Comparison of ENCODE assay signal across 12 cellular contexts in genomic region chr15:73448158-73448758, GRCh38. TPM values are rescaled to one million over a fixed set of nuclear protein-coding genes. Genes with fewer than 3 reads are reported as not detected.
DNase-seq lines count a peak whose midpoint lies in the region; ATAC-seq and TF ChIP-seq lines count a peak whose summit lies in the region.
"Not testable (repeated sequence)": the region's sequence is repeated elsewhere in the genome, so short reads cannot be mapped to it uniquely, and the experiment has no call there.
"Had no signal": no experiment of that assay in that cellular context is flagged by ENCODE, and none has a peak within 500 bp of the region (broad histone marks: within the 10 kb centered on the region; RNA-seq: fewer than 3 reads in every experiment).

No MANE protein-coding gene starts in this region.

- H3K4me3 ChIP-seq in endodermal cell (ENCODE audit: low read length); lower lobe of right lung; transverse colon: not testable (repeated sequence)

- H3K27ac Mint-ChIP-seq in Calu3 (ENCODE audit: unreplicated experiment); activated naive CD4-positive, alpha-beta T cell treated with anti-CD3 and anti-CD28 coated beads for 36 hours; endodermal cell: not testable (repeated sequence)
- H3K27ac Mint-ChIP-seq in T-cell, result peak overlapping the region; percentile 5 to 39
- peak overlapping the region; percentile 53 for H3K27ac Mint-ChIP-seq in activated CD4-positive, alpha-beta memory T cell treated with anti-CD3 and anti-CD28 coated beads, Interleukin-2, amount 10 ng/mL, durations not matched to agents 7 days and 5 days

- H3K4me1 ChIP-seq in endodermal cell (ENCODE audit: control insufficient read depth, insufficient read depth, low read length); lower lobe of right lung; transverse colon: not testable (repeated sequence)

- in situ Hi-C loops in transverse colon (cut with MboI; ENCODE audit: low pct_ligation_motif_present in 1 of 4, low pct_unique_long_range_greater_than_20kb in 1 of 4, low sequenced_read_pairs in 3 of 4), result not testable (repeated sequence)

- CTCF ChIA-PET in Calu3 (lab: Charles Lee); T-cell (lab: Charles Lee); activated naive CD4-positive, alpha-beta T cell treated with anti-CD3 and anti-CD28 coated beads for 36 hours (lab: Charles Lee): not testable (repeated sequence)
- CTCF ChIA-PET in activated CD4-positive, alpha-beta memory T cell treated with anti-CD3 and anti-CD28 coated beads, Interleukin-2, amount 10 ng/mL, durations not matched to agents 7 days and 5 days (lab: Charles Lee), result interaction anchor here (1.0 kb wide), 1 partner anchor 16 kb away, joined by 3 read pairs; no protein-coding TSS in a partner anchor

- not testable (repeated sequence) for H3K27ac ChIP-seq in endodermal cell (ENCODE audit: low read depth, low read length); lower lobe of right lung; transverse colon

- not testable (repeated sequence) for H3K27me3 ChIP-seq in endodermal cell (ENCODE audit: control insufficient read depth, insufficient read depth, low read length, poor library complexity, severe bottlenecking); lower lobe of right lung (ENCODE audit: low read depth); transverse colon

- H3K4me3 Mint-ChIP-seq in Calu3 (ENCODE audit: low read depth, unreplicated experiment); activated CD4-positive, alpha-beta memory T cell treated with anti-CD3 and anti-CD28 coated beads, Interleukin-2, amount 10 ng/mL, durations not matched to agents 7 days and 5 days; activated naive CD4-positive, alpha-beta T cell treated with anti-CD3 and anti-CD28 coated beads for 36 hours; endodermal cell: not testable (repeated sequence)
- peak overlapping the region in 1 of 3 donors; percentile 18 for H3K4me3 Mint-ChIP-seq in T-cell

- POLR2A ChIA-PET in T-cell (lab: Charles Lee); activated CD4-positive, alpha-beta memory T cell treated with anti-CD3 and anti-CD28 coated beads, Interleukin-2, amount 10 ng/mL, durations not matched to agents 7 days and 5 days (lab: Charles Lee): not testable (repeated sequence)

- H3K27me3 Mint-ChIP-seq in Calu3 (ENCODE audit: unreplicated experiment), result peaks cover 39% of the 10 kb centered on the region
- peaks cover 6 to 26% of the 10 kb centered on the region in 2 donors for H3K27me3 Mint-ChIP-seq in T-cell
- H3K27me3 Mint-ChIP-seq in activated CD4-positive, alpha-beta memory T cell treated with anti-CD3 and anti-CD28 coated beads, Interleukin-2, amount 10 ng/mL, durations not matched to agents 7 days and 5 days, result peaks cover 54% of the 10 kb centered on the region
- peaks cover 15% of the 10 kb centered on the region for H3K27me3 Mint-ChIP-seq in activated naive CD4-positive, alpha-beta T cell treated with anti-CD3 and anti-CD28 coated beads for 36 hours (ENCODE audit: low read depth)
- H3K27me3 Mint-ChIP-seq in endodermal cell (ENCODE audit: insufficient read depth), result not testable (repeated sequence)

- intact Hi-C loops in Calu3 (cut with micrococcal nuclease; ENCODE audit: unreplicated experiment); activated naive CD4-positive, alpha-beta T cell treated with anti-CD3 and anti-CD28 coated beads for 36 hours (cut with micrococcal nuclease); lower lobe of right lung (cut with DNase I); transverse colon (cut with DNase I; ENCODE audit: low total_unique reads): not testable (repeated sequence)

- TF ChIP-seq CTCF in Calu3 (IDR thresholded peaks at IDR 0.05; ENCODE audit: unreplicated experiment); endodermal cell (conservative IDR thresholded peaks at IDR 0.05); lower lobe of right lung (IDR thresholded peaks at IDR 0.05); transverse colon (IDR thresholded peaks at IDR 0.05): not testable (repeated sequence)

- H3K9me3 Mint-ChIP-seq in Calu3 (ENCODE audit: low read depth, unreplicated experiment); endodermal cell: not testable (repeated sequence)
- H3K9me3 Mint-ChIP-seq in T-cell, result peaks cover 16 to 26% (median 21%) of the 10 kb centered on the region in 3 donors
- peaks cover 31% of the 10 kb centered on the region for H3K9me3 Mint-ChIP-seq in activated CD4-positive, alpha-beta memory T cell treated with anti-CD3 and anti-CD28 coated beads, Interleukin-2, amount 10 ng/mL, durations not matched to agents 7 days and 5 days
- peaks cover 14% of the 10 kb centered on the region for H3K9me3 Mint-ChIP-seq in activated naive CD4-positive, alpha-beta T cell treated with anti-CD3 and anti-CD28 coated beads for 36 hours

- 90 to 95% methylated on average over 3 to 5 of the region's 5 CpGs for WGBS in endodermal cell (ENCODE audit: insufficient coverage in 1 of 2, insufficient read length in 1 of 2), 2 experiments
- 64% methylated on average over 5 of the region's 5 CpGs; no CpG with 5 or more reads in 1 of the 2 donors for WGBS in transverse colon (ENCODE audit: low coverage in 1 of 2), 2 donors

- peaks cover 14% of the 10 kb centered on the region for H3K4me1 Mint-ChIP-seq in Calu3 (ENCODE audit: low read depth, unreplicated experiment)
- H3K4me1 Mint-ChIP-seq in T-cell, result peaks cover 0 to 22% (median 10%) of the 10 kb centered on the region in 3 donors
- H3K4me1 Mint-ChIP-seq in activated CD4-positive, alpha-beta memory T cell treated with anti-CD3 and anti-CD28 coated beads, Interleukin-2, amount 10 ng/mL, durations not matched to agents 7 days and 5 days, result peaks cover 24% of the 10 kb centered on the region
- not testable (repeated sequence) for H3K4me1 Mint-ChIP-seq in activated naive CD4-positive, alpha-beta T cell treated with anti-CD3 and anti-CD28 coated beads for 36 hours (ENCODE audit: low read depth); endodermal cell

- H3K9me3 ChIP-seq in endodermal cell (ENCODE audit: control insufficient read depth, low read length); lower lobe of right lung; transverse colon: not testable (repeated sequence)

- not testable (repeated sequence) for TF ChIP-seq POLR2A in transverse colon (IDR thresholded peaks at IDR 0.05)

- peak; percentile 71 for DNase-seq in Calu3
- DNase-seq in HT1080 (ENCODE audit: low read depth), result peak; percentile 1
- DNase-seq in T-cell, result peak in 18 of 34 experiments; percentile 0 to 34 (median 11)
- peak; percentile 70 for DNase-seq in activated CD4-positive, alpha-beta memory T cell treated with anti-CD3 and anti-CD28 coated beads, Interleukin-2, amount 10 ng/mL, durations not matched to agents 7 days and 5 days
- DNase-seq in activated naive CD4-positive, alpha-beta T cell treated with anti-CD3 and anti-CD28 coated beads for 36 hours, result peak; percentile 6
- DNase-seq in endodermal cell, result peak; percentile 57
- peak; percentile 49 for DNase-seq in lower lobe of right lung
- peak; percentile 33 for DNase-seq in transverse colon

- H3K36me3 Mint-ChIP-seq in Calu3 (ENCODE audit: insufficient read depth, unreplicated experiment); activated naive CD4-positive, alpha-beta T cell treated with anti-CD3 and anti-CD28 coated beads for 36 hours (ENCODE audit: low read depth); endodermal cell (ENCODE audit: low read depth): not testable (repeated sequence)
- H3K36me3 Mint-ChIP-seq in T-cell, result peaks cover 10% of the 10 kb centered on the region
- peaks cover 33% of the 10 kb centered on the region for H3K36me3 Mint-ChIP-seq in activated CD4-positive, alpha-beta memory T cell treated with anti-CD3 and anti-CD28 coated beads, Interleukin-2, amount 10 ng/mL, durations not matched to agents 7 days and 5 days (ENCODE audit: low read depth)

- not testable (repeated sequence) for BruUV-seq in Calu3 (replicated peaks; lab: Mats Ljungman, UMichigan)

- not testable (repeated sequence) for H3K36me3 ChIP-seq in endodermal cell (ENCODE audit: control insufficient read depth, insufficient read depth, low read length); lower lobe of right lung; transverse colon

- not testable (repeated sequence) for H3K9ac ChIP-seq in endodermal cell (ENCODE audit: extremely low read depth, low read length, poor library complexity, severe bottlenecking)

- not testable (repeated sequence) for TF ChIP-seq EP300 in transverse colon (IDR thresholded peaks at IDR 0.05; ENCODE audit: low read depth)

- peak in 2 of 4 experiments; percentile 58 to 63 for ATAC-seq in T-cell (replicated peaks in 1 of 4)
- not testable (repeated sequence) for ATAC-seq in lower lobe of right lung

RNA-seq across cellular contexts. Expression of gene REC114, which starts 5.3 kb away (rescaled TPM):
- total RNA-seq in Calu3 (2022) (not detected in 2 replicates), T-cell (not detected), endodermal cell (not detected), lower lobe of right lung (not detected), transverse colon (not detected)
- total RNA-seq in HT1080 (2014; rRNA removed; shearing (Covaris generic)), result 0.13 TPM in 1 of 2 replicates, not detected in the other
- not detected in 2 replicates for polyA plus RNA-seq in HT1080 (2015; cell fraction: cytosol; rRNA removed)
- not detected in 2 replicates for polyA plus RNA-seq in HT1080 (2015; cell fraction: nucleus; rRNA removed)
- not detected for total RNA-seq in activated CD4-positive, alpha-beta memory T cell treated with anti-CD3 and anti-CD28 coated beads, Interleukin-2, amount 10 ng/mL, durations not matched to agents 7 days and 5 days
- total RNA-seq in activated naive CD4-positive, alpha-beta T cell treated with anti-CD3 and anti-CD28 coated beads for 36 hours, result not detected
- polyA plus RNA-seq in endodermal cell (2013, experiment 1 of 2), result not detected
- not detected for polyA plus RNA-seq in endodermal cell (2013, experiment 2 of 2)
- total RNA-seq: G401, IMR-90, LHCN-M2 had no signal
- polyA plus RNA-seq: CD14-positive monocyte, IMR-90 had no signal

Comparison
In these comparisons a context has a peak if more than half of its experiments do, and no peak if none do; other contexts are left out.
1. DNase-seq: peak in every context shown above with its lines; median percentile 71 in Calu3; 70 in activated CD4-positive, alpha-beta memory T cell treated with anti-CD3 and anti-CD28 coated beads, Interleukin-2, amount 10 ng/mL, durations not matched to agents 7 days and 5 days; 57 in endodermal cell; 49 in lower lobe of right lung; 33 in transverse colon; 11 in T-cell; 6 in activated naive CD4-positive, alpha-beta T cell treated with anti-CD3 and anti-CD28 coated beads for 36 hours; 1 in HT1080.